ENCODE assay signal across 19 cellular contexts in the genomic region with DNA sequence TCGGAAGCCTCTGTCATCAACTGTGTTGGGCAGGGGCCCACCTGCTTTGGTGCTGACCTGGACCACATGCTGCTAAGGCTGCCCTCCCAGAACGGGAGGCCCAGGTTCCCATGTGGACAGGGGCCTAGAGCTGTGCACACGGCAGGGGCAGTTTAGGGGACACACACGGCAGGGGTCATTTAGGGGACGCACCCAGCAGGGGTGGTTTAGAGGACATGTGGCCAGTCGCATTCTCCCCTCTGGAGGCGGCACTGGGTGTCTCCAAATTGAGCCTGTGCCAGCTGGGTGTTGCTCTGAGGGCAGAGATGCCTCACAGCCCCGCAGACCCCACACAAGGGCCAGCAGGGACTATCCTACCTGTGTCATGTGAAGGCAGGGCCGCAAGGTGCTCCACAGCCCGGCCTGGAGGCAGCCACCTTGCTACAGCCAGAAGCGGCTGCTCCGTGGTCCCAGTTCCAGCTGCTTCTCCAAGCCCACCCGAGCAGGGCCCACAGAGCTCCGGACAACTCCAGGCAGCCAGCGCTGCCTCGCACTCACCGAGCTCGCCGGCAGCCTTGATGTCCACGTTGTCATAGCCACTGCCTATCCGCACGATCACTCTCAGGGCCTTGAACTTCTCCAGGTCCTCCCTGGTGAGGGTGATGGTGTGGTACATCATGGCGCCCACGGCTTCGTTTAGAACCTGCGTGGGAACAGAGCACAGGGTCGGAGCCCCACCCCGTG.
DNase-seq lines count a peak whose midpoint lies in the region; TF ChIP-seq lines count a peak whose summit lies in the region.
"Had no signal": no experiment of that assay in that cellular context is flagged by ENCODE, and none has a peak within 500 bp of the region (broad histone marks: within the 10 kb centered on the region; RNA-seq: fewer than 3 reads in every experiment).

No MANE protein-coding gene starts in this region.

- dilution Hi-C loops in mammary epithelial cell (cut with HindIII; ENCODE audit: low sequenced_read_pairs), result no loop called here

- no peaks in the 10 kb centered on the region for H4K20me1 ChIP-seq in mammary epithelial cell (ENCODE audit: insufficient read depth, low read length)

- no peaks in the 10 kb centered on the region for H3K27me3 Mint-ChIP-seq in type B pancreatic cell

- CTCF ChIA-PET in mammary epithelial cell (lab: Charles Lee; ENCODE audit: low non-redundant PET), result no interaction called here

- H3K27me3 ChIP-seq in breast epithelium, result no peaks in the 10 kb centered on the region
- no peaks in the 10 kb centered on the region for H3K27me3 ChIP-seq in mammary epithelial cell (ENCODE audit: insufficient read depth, low read length)
- H3K27me3 ChIP-seq: heart right ventricle, MG63, vagina had no signal

- H3K4me3 Mint-ChIP-seq in type B pancreatic cell, result no peak overlapping the region

- no TSS peak for BruUV-seq in mammary epithelial cell (replicated peaks; lab: Mats Ljungman, UMichigan)

- no peaks in the 10 kb centered on the region for H3K9me3 Mint-ChIP-seq in type B pancreatic cell

- peaks cover 14% of the 10 kb centered on the region for H3K4me1 Mint-ChIP-seq in type B pancreatic cell (ENCODE audit: unreplicated experiment)

- no peak for TF ChIP-seq POLR2A in breast epithelium (IDR thresholded peaks at IDR 0.05)

- no peaks in the 10 kb centered on the region for H3K9me3 ChIP-seq in breast epithelium
- no peaks in the 10 kb centered on the region for H3K9me3 ChIP-seq in mammary epithelial cell (replicated peaks; ENCODE audit: insufficient read depth, low read length)
- no peaks in the 10 kb centered on the region for H3K9me3 ChIP-seq in mesodermal cell (ENCODE audit: control insufficient read depth, low read length)
- H3K9me3 ChIP-seq: heart right ventricle, MG63, vagina had no signal

- H3K27ac Mint-ChIP-seq in type B pancreatic cell, result peak overlapping the region; percentile 16

- H3K36me3 ChIP-seq in breast epithelium, result no peaks in the 10 kb centered on the region
- H3K36me3 ChIP-seq in mammary epithelial cell (ENCODE audit: insufficient read depth, low read length), result peaks cover 20% of the 10 kb centered on the region
- H3K36me3 ChIP-seq in mesodermal cell (ENCODE audit: control insufficient read depth, insufficient read depth, low read length), result peaks cover 88% of the 10 kb centered on the region

- WGBS in mammary epithelial cell (ENCODE audit: low coverage, missing lambda C conversion rate), result 93% methylated on average over 15 of the region's 28 CpGs
- 91 to 94% methylated on average over 22 to 27 of the region's 28 CpGs for WGBS in mesodermal cell (ENCODE audit: insufficient coverage in 2 of 2), 2 experiments

- TF ChIP-seq CTCF in breast epithelium (IDR thresholded peaks at IDR 0.05) (no peak), mammary epithelial cell (conservative IDR thresholded peaks at IDR 0.05 in 1 of 2, IDR thresholded peaks at IDR 0.05 in 1 of 2; ENCODE audit: extremely low read depth in 1 of 2, insufficient read depth in 1 of 2, low read depth in 1 of 2, low read length in 2 of 2) (no peak), type B pancreatic cell (conservative IDR thresholded peaks at IDR 0.05) (no peak)

- no peak overlapping the region for H3K4me2 ChIP-seq in mammary epithelial cell (ENCODE audit: insufficient read depth, low read depth, low read length)

- DNase-seq in breast epithelium (ENCODE audit: low spot score in 2 of 2) (peak in 1 of 2 donors; percentile 14), mammary epithelial cell (no peak), type B pancreatic cell (ENCODE audit: extremely low spot score, unreplicated experiment) (peak; percentile 68), COR-L47 (lab: John Stamatoyannopoulos, UW) (no peak), C1 segment of cervical spinal cord (lab: John Stamatoyannopoulos, UW) (no peak), G401 (ENCODE audit: low spot score) (no peak)
- DNase-seq: cortex of kidney; DMS 273 treated with DMSO at 0.1 percent for 48 hours; GOT3; MG63; NCI-H2107; NCI-H526 treated with DMSO at 0.1 percent for 48 hours; PC-3; stimulated activated CD4-positive, alpha-beta T cell treated with anti-CD3 and anti-CD28 coated beads, Interleukin-2, amount 100 ng/mL, for 48 hours; stimulated activated CD8-positive, alpha-beta memory T cell treated with anti-CD3 and anti-CD28 coated beads, Interleukin-4, amount 100 ng/mL, for 48 hours had no signal

- H3K4me3 ChIP-seq in breast epithelium, result no peak overlapping the region
- H3K4me3 ChIP-seq in mammary epithelial cell (replicated peaks in 1 of 3; ENCODE audit: insufficient read depth in 1 of 3, low read depth in 2 of 3, low read length in 3 of 3), result no peak overlapping the region
- no peak overlapping the region for H3K4me3 ChIP-seq in mesodermal cell (ENCODE audit: extremely low read depth, insufficient read depth, low read length, poor library complexity, severe bottlenecking)
- H3K4me3 ChIP-seq: heart right ventricle, MG63, vagina had no signal

- H3K4me1 ChIP-seq in breast epithelium (peaks cover 9 to 32% of the 10 kb centered on the region in 2 donors), mammary epithelial cell (ENCODE audit: insufficient read depth, low read length) (peaks cover 20% of the 10 kb centered on the region), mesodermal cell (ENCODE audit: control insufficient read depth, insufficient read depth, low read length, poor library complexity, severe bottlenecking) (peaks cover 11% of the 10 kb centered on the region)

- peaks cover 71% of the 10 kb centered on the region for H3K79me2 ChIP-seq in mammary epithelial cell (ENCODE audit: insufficient read depth, low read length)

- no peak overlapping the region for H2AFZ ChIP-seq in mammary epithelial cell (ENCODE audit: low read depth, low read length)

- H3K27ac ChIP-seq in breast epithelium, result peak overlapping the region; percentile 74 to 85
- no peak overlapping the region for H3K27ac ChIP-seq in mammary epithelial cell (ENCODE audit: insufficient read depth, low read depth, low read length)
- H3K27ac ChIP-seq in cingulate gyrus (ENCODE audit: low read depth, low read length), result peak overlapping the region; percentile 90
- H3K27ac ChIP-seq in mesodermal cell (ENCODE audit: low read depth, low read length, severe bottlenecking), result peak overlapping the region; percentile 41

- intact Hi-C loops in breast epithelium (cut with DNase I; ENCODE audit: low total_unique reads) (no loop called here), mammary epithelial cell (cut with micrococcal nuclease) (no loop called here)

- no peak overlapping the region for H3K9ac ChIP-seq in mammary epithelial cell (ENCODE audit: insufficient read depth, low read length)

- in situ Hi-C loops in mammary epithelial cell (cut with MboI; ENCODE audit: low sequenced_read_pairs in 2 of 2) (no loop called here), G401 (cut with HindIII; ENCODE audit: low sequenced_read_pairs) (no loop called here)

- H3K36me3 Mint-ChIP-seq in type B pancreatic cell, result peaks cover 4% of the 10 kb centered on the region
